ENCODE assay signal across 8 cellular contexts in the genomic region with DNA sequence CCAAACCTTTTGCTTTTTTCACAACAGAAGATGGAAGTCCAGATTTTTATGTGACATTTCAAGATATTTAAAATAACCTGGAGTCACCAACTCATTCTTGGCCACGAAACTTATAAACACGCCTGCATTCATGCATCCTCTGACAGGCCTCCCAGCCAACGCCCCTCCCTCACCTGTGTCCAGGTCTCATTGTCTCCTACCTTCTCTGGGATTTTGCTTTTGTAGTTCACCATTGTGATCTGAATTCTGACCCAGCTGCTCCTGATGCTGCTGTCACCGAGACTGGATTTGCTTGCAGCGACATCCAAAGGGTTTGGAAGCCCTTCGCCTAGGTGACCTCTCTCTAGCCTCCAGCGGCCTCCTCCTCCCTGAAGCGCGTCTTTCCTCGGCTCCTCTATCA. TPM values are rescaled to one million over a fixed set of nuclear protein-coding genes. Genes with fewer than 3 reads are reported as not detected.
"Had no signal": no experiment of that assay in that cellular context is flagged by ENCODE, and none has a peak within 500 bp of the region (broad histone marks: within the 10 kb centered on the region; RNA-seq: fewer than 3 reads in every experiment).

No MANE protein-coding gene starts in this region.

- H3K9me3 ChIP-seq: HAP-1 had no signal

- H3K36me3 ChIP-seq: HAP-1 had no signal

- H3K27ac ChIP-seq: GM23248, HL-60 had no signal

- DNase-seq: GM23248, GOT3, H7, HFFc6 had no signal

- H3K9ac ChIP-seq: GM23248 had no signal

- H3K4me1 ChIP-seq: HAP-1 had no signal

- H3K4me3 ChIP-seq: GM23248, HAP-1 had no signal

- H2AFZ ChIP-seq: GM23248 had no signal

RNA-seq across cellular contexts. Expression of gene ZNF467, which starts 10.8 kb away (rescaled TPM):
- total RNA-seq: GM23248, HepG2 had no signal
- polyA plus RNA-seq: GM23248, IgD-negative memory B cell had no signal
